Comparison of ENCODE assay signal across 8 cellular contexts in the genomic region with DNA sequence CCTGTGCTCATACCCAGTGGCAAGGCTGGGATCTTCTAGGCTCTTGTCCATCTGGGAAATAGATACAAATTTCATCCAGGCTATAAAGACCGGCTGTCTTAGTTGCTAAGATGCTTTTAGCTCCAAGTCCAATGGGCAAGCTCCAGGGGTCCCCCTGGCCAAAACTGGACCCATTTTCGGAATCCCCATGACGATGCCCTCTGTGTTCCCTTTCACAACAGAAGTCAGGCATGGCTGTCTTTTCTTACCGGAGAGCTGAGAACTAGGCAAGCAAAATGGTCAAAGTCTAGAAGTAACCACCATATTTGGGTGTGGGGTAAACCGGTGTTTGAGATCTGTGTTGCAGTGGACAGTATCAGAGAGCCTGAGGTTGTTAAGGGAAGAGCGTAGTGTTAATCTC. TPM values are rescaled to one million over a fixed set of nuclear protein-coding genes. Genes with fewer than 3 reads are reported as not detected.
DNase-seq lines count a peak whose midpoint lies in the region; ATAC-seq and TF ChIP-seq lines count a peak whose summit lies in the region.

No MANE protein-coding gene starts in this region.

- H3K36me3 Mint-ChIP-seq in activated T-cell treated with anti-CD3 and anti-CD28 coated beads, Interleukin-2, amount 50 U/mL, for 72 hours (ENCODE audit: insufficient read depth in 2 of 2) = peaks cover 4 to 6% of the 10 kb centered on the region in 2 donors

- peak overlapping the region; percentile 92 to 94 for H3K4me3 Mint-ChIP-seq in activated T-cell treated with anti-CD3 and anti-CD28 coated beads, Interleukin-2, amount 50 U/mL, for 72 hours

- no peaks in the 10 kb centered on the region for H3K27me3 ChIP-seq in adipocyte (replicated peaks; ENCODE audit: control insufficient read depth, insufficient read depth, low read length)
- no peaks in the 10 kb centered on the region for H3K27me3 ChIP-seq in liver (ENCODE audit: control insufficient read depth in 4 of 4, insufficient read depth in 4 of 4, low read length in 3 of 4)
- no peaks in the 10 kb centered on the region for H3K27me3 ChIP-seq in tibial artery

- no peak for DNase-seq in activated T-cell treated with anti-CD3 and anti-CD28 coated beads, Interleukin-2, amount 50 U/mL, for 72 hours
- DNase-seq in activated T-cell treated with anti-CD3 and anti-CD28 coated beads for 4 hours (no peak), adipocyte (ENCODE audit: low read depth) (no peak), tibial artery (peak in 1 of 2 donors; percentile 63), NCI-H2171 treated with DMSO at 0.1 percent for 48 hours (lab: John Stamatoyannopoulos, UW) (no peak)

- TF ChIP-seq CTCF in liver (IDR thresholded peaks at IDR 0.05; ENCODE audit: low read depth, low read length, missing input control) (no peak), tibial artery (IDR thresholded peaks at IDR 0.05) (no peak)

- H3K36me3 ChIP-seq in adipocyte (ENCODE audit: control insufficient read depth, insufficient read depth, low read length, severe bottlenecking) = peaks cover 24% of the 10 kb centered on the region
- H3K36me3 ChIP-seq in liver (ENCODE audit: control insufficient read depth in 4 of 4, insufficient read depth in 3 of 4, low read depth in 1 of 4, low read length in 3 of 4) = peaks cover 3 to 6% (median 5%) of the 10 kb centered on the region in 4 donors
- peaks cover 0 to 32% (median 16%) of the 10 kb centered on the region in 3 donors for H3K36me3 ChIP-seq in tibial artery

- H3K9me3 ChIP-seq in adipocyte (ENCODE audit: control insufficient read depth, low read length) (no peaks in the 10 kb centered on the region), liver (ENCODE audit: control insufficient read depth in 4 of 4, low read length in 3 of 4) (no peaks in the 10 kb centered on the region), tibial artery (no peaks in the 10 kb centered on the region)

- H3K4me1 Mint-ChIP-seq in activated T-cell treated with anti-CD3 and anti-CD28 coated beads, Interleukin-2, amount 50 U/mL, for 72 hours (ENCODE audit: low read depth) = peaks cover 33% of the 10 kb centered on the region

- H3K9me3 Mint-ChIP-seq in activated T-cell treated with anti-CD3 and anti-CD28 coated beads, Interleukin-2, amount 50 U/mL, for 72 hours = no peaks in the 10 kb centered on the region

- no peak for ATAC-seq in activated T-cell treated with anti-CD3 and anti-CD28 coated beads, Interleukin-2, amount 50 U/mL, for 72 hours (replicated peaks in 1 of 2)
- ATAC-seq in HG02623 (IDR thresholded peaks at IDR 0.05; ENCODE audit: unreplicated experiment) (no peak), HG02973 (IDR thresholded peaks at IDR 0.05; ENCODE audit: unreplicated experiment) (no peak)

- H3K27ac ChIP-seq in liver (ENCODE audit: low read depth in 1 of 2, low read length in 2 of 2) (peak overlapping the region; percentile 98 to 100), tibial artery (peak overlapping the region in 1 of 2 donors; percentile 99)

- intact Hi-C loops in tibial artery (cut with DNase I; ENCODE audit: low total_unique reads) = no loop called here

- no peaks in the 10 kb centered on the region for H3K27me3 Mint-ChIP-seq in activated T-cell treated with anti-CD3 and anti-CD28 coated beads, Interleukin-2, amount 50 U/mL, for 72 hours (ENCODE audit: low read depth)

- H3K27ac Mint-ChIP-seq in activated T-cell treated with anti-CD3 and anti-CD28 coated beads, Interleukin-2, amount 50 U/mL, for 72 hours = peak overlapping the region; percentile 100

- H3K4me1 ChIP-seq in adipocyte (ENCODE audit: control insufficient read depth, insufficient read depth, low read length) (peaks cover 33% of the 10 kb centered on the region), liver (ENCODE audit: control insufficient read depth in 4 of 4, insufficient read depth in 4 of 4, low read length in 3 of 4) (peaks cover 17 to 76% (median 56%) of the 10 kb centered on the region in 4 donors), tibial artery (peaks cover 0 to 20% (median 11%) of the 10 kb centered on the region in 4 donors)

- 71% methylated on average over 6 of the region's 6 CpGs for WGBS in liver

- H3K9ac ChIP-seq in adipocyte (ENCODE audit: low read length) (peak overlapping the region; percentile 98), liver (ENCODE audit: low read depth in 1 of 2, low read length in 2 of 2) (peak overlapping the region in 1 of 2 donors; percentile 8)

- TF ChIP-seq RAD21 in liver (IDR thresholded peaks at IDR 0.05) = no peak

- H3K4me3 ChIP-seq in adipocyte (ENCODE audit: low read length) = peak overlapping the region; percentile 89
- peak overlapping the region; percentile 66 to 92 (median 67) for H3K4me3 ChIP-seq in liver (ENCODE audit: low read depth in 1 of 3, low read length in 3 of 3)
- peak overlapping the region; percentile 78 to 88 for H3K4me3 ChIP-seq in tibial artery

TF ChIP-seq in liver, 16 proteins besides CTCF, POLR2A, EP300 and RAD21:
- no peak for TF ChIP-seq HNF4G (IDR thresholded peaks at IDR 0.05)
- TF ChIP-seq, protein P1, sequence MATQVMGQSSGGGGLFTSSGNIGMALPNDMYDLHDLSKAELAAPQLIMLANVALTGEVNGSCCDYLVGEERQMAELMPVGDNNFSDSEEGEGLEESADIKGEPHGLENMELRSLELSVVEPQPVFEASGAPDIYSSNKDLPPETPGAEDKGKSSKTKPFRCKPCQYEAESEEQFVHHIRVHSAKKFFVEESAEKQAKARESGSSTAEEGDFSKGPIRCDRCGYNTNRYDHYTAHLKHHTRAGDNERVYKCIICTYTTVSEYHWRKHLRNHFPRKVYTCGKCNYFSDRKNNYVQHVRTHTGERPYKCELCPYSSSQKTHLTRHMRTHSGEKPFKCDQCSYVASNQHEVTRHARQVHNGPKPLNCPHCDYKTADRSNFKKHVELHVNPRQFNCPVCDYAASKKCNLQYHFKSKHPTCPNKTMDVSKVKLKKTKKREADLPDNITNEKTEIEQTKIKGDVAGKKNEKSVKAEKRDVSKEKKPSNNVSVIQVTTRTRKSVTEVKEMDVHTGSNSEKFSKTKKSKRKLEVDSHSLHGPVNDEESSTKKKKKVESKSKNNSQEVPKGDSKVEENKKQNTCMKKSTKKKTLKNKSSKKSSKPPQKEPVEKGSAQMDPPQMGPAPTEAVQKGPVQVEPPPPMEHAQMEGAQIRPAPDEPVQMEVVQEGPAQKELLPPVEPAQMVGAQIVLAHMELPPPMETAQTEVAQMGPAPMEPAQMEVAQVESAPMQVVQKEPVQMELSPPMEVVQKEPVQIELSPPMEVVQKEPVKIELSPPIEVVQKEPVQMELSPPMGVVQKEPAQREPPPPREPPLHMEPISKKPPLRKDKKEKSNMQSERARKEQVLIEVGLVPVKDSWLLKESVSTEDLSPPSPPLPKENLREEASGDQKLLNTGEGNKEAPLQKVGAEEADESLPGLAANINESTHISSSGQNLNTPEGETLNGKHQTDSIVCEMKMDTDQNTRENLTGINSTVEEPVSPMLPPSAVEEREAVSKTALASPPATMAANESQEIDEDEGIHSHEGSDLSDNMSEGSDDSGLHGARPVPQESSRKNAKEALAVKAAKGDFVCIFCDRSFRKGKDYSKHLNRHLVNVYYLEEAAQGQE (IDR thresholded peaks at IDR 0.05) = no peak
- TF ChIP-seq GABPA (IDR thresholded peaks at IDR 0.05 in 1 of 2, conservative IDR thresholded peaks at IDR 0.05 in 1 of 2) = no peak
- TF ChIP-seq FOXA2 (IDR thresholded peaks at IDR 0.05) = no peak
- no peak for TF ChIP-seq YY1 (IDR thresholded peaks at IDR 0.05)
- no peak for TF ChIP-seq FOXA1 (IDR thresholded peaks at IDR 0.05)
- TF ChIP-seq TAF1 (conservative IDR thresholded peaks at IDR 0.05) = no peak
- no peak for TF ChIP-seq RXRA (IDR thresholded peaks at IDR 0.05)
- TF ChIP-seq NR2F2 (IDR thresholded peaks at IDR 0.05) = no peak
- no peak for TF ChIP-seq EGR1 (IDR thresholded peaks at IDR 0.05; ENCODE audit: low read depth in 2 of 2)
- no peak for TF ChIP-seq SP1 (IDR thresholded peaks at IDR 0.05)

RNA-seq across cellular contexts. Expression of a gene that starts 1.0 kb away (rescaled TPM):
- 10 to 100 TPM; 21.5 to 25.4 TPM for total RNA-seq in activated T-cell treated with anti-CD3 and anti-CD28 coated beads, Interleukin-2, amount 50 U/mL, for 72 hours
- 100 to 1,000 TPM in 1 of 2 donors, 10 to 100 TPM in 1; 67.8 to 224 TPM for total RNA-seq in liver
- polyA plus RNA-seq in liver = 100 to 1,000 TPM; 176 to 180 TPM

RNA-seq across cellular contexts. Expression of a gene that starts 10.2 kb away (rescaled TPM):
- 100 to 1,000 TPM; 113 to 120 TPM for total RNA-seq in activated T-cell treated with anti-CD3 and anti-CD28 coated beads, Interleukin-2, amount 50 U/mL, for 72 hours
- 10 to 100 TPM; 31.7 to 44.3 TPM for total RNA-seq in liver
- polyA plus RNA-seq in liver = 10 to 100 TPM in 1 of 2 donors, 1 to 10 TPM in 1; 4.3 to 19.4 TPM

RNA-seq across cellular contexts. Expression of a gene that starts 27.4 kb away (rescaled TPM):
- 10 to 100 TPM; 31.4 to 32.4 TPM for total RNA-seq in activated T-cell treated with anti-CD3 and anti-CD28 coated beads, Interleukin-2, amount 50 U/mL, for 72 hours
- total RNA-seq in liver = 1 to 10 TPM; 1.5 to 6.0 TPM
- polyA plus RNA-seq in liver = 1 to 10 TPM; 1.7 to 3.3 TPM

RNA-seq across cellular contexts. Expression of a gene that starts 43.1 kb away (rescaled TPM):
- total RNA-seq in activated T-cell treated with anti-CD3 and anti-CD28 coated beads, Interleukin-2, amount 50 U/mL, for 72 hours = 100 to 1,000 TPM; 119 to 121 TPM
- 1 to 10 TPM; 5.5 TPM for total RNA-seq in liver
- 1 to 10 TPM; 2.8 to 3.8 TPM for polyA plus RNA-seq in liver

RNA-seq across cellular contexts. Expression of a gene that starts 49.7 kb away (rescaled TPM):
- 100 to 1,000 TPM; 124 to 133 TPM for total RNA-seq in activated T-cell treated with anti-CD3 and anti-CD28 coated beads, Interleukin-2, amount 50 U/mL, for 72 hours
- 10 to 100 TPM; 12.7 to 26.3 TPM for total RNA-seq in liver
- polyA plus RNA-seq in liver = 10 to 100 TPM; 12.0 to 22.6 TPM

Comparison
In these comparisons a context has a peak if more than half of its experiments do, and no peak if none do; other contexts are left out.
1. RNA of a gene that starts 27.4 kb away (total RNA-seq): 31.4 to 32.4 TPM in activated T-cell treated with anti-CD3 and anti-CD28 coated beads, Interleukin-2, amount 50 U/mL, for 72 hours; 1.5 to 6.0 TPM in liver; every median in the first group is over 4 times any median in the second.
2. Peak in every context shown above with its lines, with median percentiles within 50 percentile points of each other: H3K4me3 ChIP-seq.